ENCODE assay signal across 28 cellular contexts in genomic region chr4:91057871-91058270, GRCh38.
"Had no signal": no experiment of that assay in that cellular context is flagged by ENCODE, and none has a peak within 500 bp of the region (broad histone marks: within the 10 kb centered on the region; RNA-seq: fewer than 3 reads in every experiment).

No MANE protein-coding gene starts in this region.

- H3K36me3 ChIP-seq: ascending aorta, gastrocnemius medialis, heart left ventricle had no signal

- DNase-seq: activated CD4-positive, alpha-beta memory T cell treated with anti-CD3 and anti-CD28 coated beads, Interleukin-2, amount 10 ng/mL, durations not matched to agents 7 days and 5 days; activated CD4-positive, alpha-beta T cell treated with anti-CD3 and anti-CD28 coated beads for 1 hour; activated CD4-positive, alpha-beta T cell treated with anti-CD3 and anti-CD28 coated beads for 4 hours; activated CD4-positive, alpha-beta T cell treated with anti-CD3 and anti-CD28 coated beads, Interleukin-2, amount 10 ng/mL, durations not matched to agents 7 days and 5 days; activated CD4-positive, alpha-beta T cell treated with anti-CD3 and anti-CD28 coated beads, Interleukin-2, amount 50 U/mL, for 4 hours; activated CD8-positive, alpha-beta memory T cell treated with anti-CD3 and anti-CD28 coated beads, Interleukin-2, amount 50 U/mL, for 48 hours; activated gamma-delta T cell; activated naive CD4-positive, alpha-beta T cell; activated naive CD4-positive, alpha-beta T cell treated with anti-CD3 and anti-CD28 coated beads, Interleukin-2, amount 10 ng/mL, durations not matched to agents 7 days and 5 days; activated naive CD8-positive, alpha-beta T cell treated with anti-CD3 and anti-CD28 coated beads, Interleukin-2, amount 10 ng/mL, durations not matched to agents 7 days and 5 days; activated T-cell treated with anti-CD3 and anti-CD28 coated beads for 4 hours; activated T-cell treated with anti-CD3 and anti-CD28 coated beads, Interleukin-2, amount 50 U/mL, for 24 hours; activated T-cell treated with anti-CD3 and anti-CD28 coated beads, Interleukin-2, amount 50 U/mL, for 72 hours; cortex of kidney; dermis blood vessel endothelial cell; effector CD4-positive, alpha-beta T cell; effector memory CD8-positive, alpha-beta T cell; gastrocnemius medialis; glutamatergic neuron; heart left ventricle; T-helper 2 cell had no signal

- H3K9me3 ChIP-seq: ascending aorta, gastrocnemius medialis had no signal

- H3K27me3 ChIP-seq: ascending aorta, gastrocnemius medialis, heart left ventricle had no signal

- H3K4me3 ChIP-seq: ascending aorta, gastrocnemius medialis, heart left ventricle had no signal

- FAIRE-seq: colon, TTC549 had no signal

- ATAC-seq: activated naive CD4-positive, alpha-beta T cell treated with anti-CD3 and anti-CD28 coated beads, Interleukin-2, amount 50 U/mL, for 72 hours; activated T-cell treated with anti-CD3 and anti-CD28 coated beads, Interleukin-2, amount 50 U/mL, for 72 hours; effector memory CD8-positive, alpha-beta T cell; esophagus mucosa; gastrocnemius medialis; heart left ventricle; WTC11 had no signal

- H3K27ac ChIP-seq: ascending aorta, gastrocnemius medialis, heart left ventricle, VCaP had no signal

- H3K4me1 ChIP-seq: ascending aorta, gastrocnemius medialis, heart left ventricle had no signal
